ENCODE assay signal across 29 cellular contexts in genomic region chr2:241818229-241818942, GRCh38. TPM values are rescaled to one million over a fixed set of nuclear protein-coding genes. Genes with fewer than 3 reads are reported as not detected.
DNase-seq lines count a peak whose midpoint lies in the region; ATAC-seq, FAIRE-seq and TF ChIP-seq lines count a peak whose summit lies in the region.
"Had no signal": no experiment of that assay in that cellular context is flagged by ENCODE, and none has a peak within 500 bp of the region (broad histone marks: within the 10 kb centered on the region; RNA-seq: fewer than 3 reads in every experiment).

No MANE protein-coding gene starts in this region.

- H3K36me3 Mint-ChIP-seq in activated naive CD8-positive, alpha-beta T cell treated with anti-CD3 and anti-CD28 coated beads, Interleukin-2, amount 10 ng/mL, durations not matched to agents 7 days and 5 days, result no peaks in the 10 kb centered on the region
- H3K36me3 Mint-ChIP-seq in activated naive CD8-positive, alpha-beta T cell treated with anti-CD3 and anti-CD28 coated beads for 36 hours, result peaks cover 4% of the 10 kb centered on the region
- H3K36me3 Mint-ChIP-seq: T-cell had no signal

- no TSS peak for BruUV-seq in K562 (replicated peaks; lab: Mats Ljungman, UMichigan)

- H3K4me1 ChIP-seq in K562 (replicated peaks in 1 of 2; ENCODE audit: control insufficient read depth in 2 of 2, insufficient read depth in 2 of 2, low read length in 2 of 2), result peaks cover 0 to 72% of the 10 kb centered on the region in 2 experiments; a peak in 3 of 5 replicates
- peaks cover 0 to 10% (median 4%) of the 10 kb centered on the region in 4 donors for H3K4me1 ChIP-seq in right lobe of liver
- H3K4me1 ChIP-seq in testis, result no peaks in the 10 kb centered on the region
- H3K4me1 ChIP-seq: adrenal gland had no signal

- POLR2A ChIA-PET in activated naive CD8-positive, alpha-beta T cell treated with anti-CD3 and anti-CD28 coated beads, Interleukin-2, amount 10 ng/mL, durations not matched to agents 7 days and 5 days (lab: Charles Lee), result no interaction called here
- POLR2A ChIA-PET in K562 (lab: Yijun Ruan, JAX), result no interaction called here

- H3K36me3 ChIP-seq in K562 (ENCODE audit: control insufficient read depth, insufficient read depth, low read length) (no peaks in the 10 kb centered on the region), right lobe of liver (no peaks in the 10 kb centered on the region), testis (ENCODE audit: low read depth, missing control alignments) (no peaks in the 10 kb centered on the region)
- H3K36me3 ChIP-seq: adrenal gland, neural progenitor cell had no signal

- no peak overlapping the region for H3K4me2 ChIP-seq in K562 (ENCODE audit: insufficient read depth, low read length)
- H3K4me2 ChIP-seq: neural progenitor cell had no signal

- H3K27me3 ChIP-seq in K562 (ENCODE audit: control insufficient read depth in 2 of 2, insufficient read depth in 2 of 2, low read length in 2 of 2) (no peaks in the 10 kb centered on the region), right lobe of liver (no peaks in the 10 kb centered on the region), testis (no peaks in the 10 kb centered on the region)
- H3K27me3 ChIP-seq: adrenal gland, neural progenitor cell had no signal

- H3K4me3 Mint-ChIP-seq in activated naive CD8-positive, alpha-beta T cell treated with anti-CD3 and anti-CD28 coated beads, Interleukin-2, amount 10 ng/mL, durations not matched to agents 7 days and 5 days, result no peak overlapping the region
- no peak overlapping the region for H3K4me3 Mint-ChIP-seq in activated naive CD8-positive, alpha-beta T cell treated with anti-CD3 and anti-CD28 coated beads for 36 hours
- H3K4me3 Mint-ChIP-seq: neural progenitor cell had no signal

- H3K4me3 ChIP-seq in K562 (no peak overlapping the region), right lobe of liver (no peak overlapping the region), testis (no peak overlapping the region)
- H3K4me3 ChIP-seq: adrenal gland, neural progenitor cell had no signal

- WGBS in K562 (ENCODE audit: insufficient coverage, low coverage, missing lambda C conversion rate), result 58% methylated on average over 11 of the region's 25 CpGs
- 0% methylated on average over 1 of the region's 25 CpGs for WGBS in right lobe of liver (ENCODE audit: insufficient coverage, low coverage, low lambda C conversion rate, missing lambda C conversion rate)
- WGBS in testis, 2 donors, result 88 to 91% methylated on average over 10 to 25 of the region's 25 CpGs

- H4K20me1 ChIP-seq in K562 (replicated peaks; ENCODE audit: control insufficient read depth, insufficient read depth, low read length), result no peaks in the 10 kb centered on the region

- TF ChIP-seq CTCF in K562 (IDR thresholded peaks at IDR 0.05 in 2 of 3, conservative IDR thresholded peaks at IDR 0.05 in 1 of 3; ENCODE audit: insufficient read depth in 2 of 3, low read depth in 1 of 3, low read length in 3 of 3) (no peak), right lobe of liver (IDR thresholded peaks at IDR 0.05) (no peak), testis (IDR thresholded peaks at IDR 0.05) (no peak)

- H3K27ac Mint-ChIP-seq in activated naive CD8-positive, alpha-beta T cell treated with anti-CD3 and anti-CD28 coated beads, Interleukin-2, amount 10 ng/mL, durations not matched to agents 7 days and 5 days, result no peak overlapping the region
- no peak overlapping the region for H3K27ac Mint-ChIP-seq in activated naive CD8-positive, alpha-beta T cell treated with anti-CD3 and anti-CD28 coated beads for 36 hours
- H3K27ac Mint-ChIP-seq: neural progenitor cell, progenitor cell of endocrine pancreas, T-cell had no signal

- TF ChIP-seq POLR2A in K562 (conservative IDR thresholded peaks at IDR 0.05), result no peak
- peak; percentile 29 for TF ChIP-seq POLR2A in right lobe of liver (IDR thresholded peaks at IDR 0.05)
- no peak for TF ChIP-seq POLR2A in testis (IDR thresholded peaks at IDR 0.05)

- H3K27ac ChIP-seq in K562 (ENCODE audit: extremely low read depth, low read depth, low read length), result no peak overlapping the region
- peak overlapping the region in 1 of 3 donors; percentile 43 for H3K27ac ChIP-seq in right lobe of liver
- H3K27ac ChIP-seq in testis, result no peak overlapping the region
- H3K27ac ChIP-seq: adrenal gland, neural progenitor cell had no signal

- peaks cover 3% of the 10 kb centered on the region for H3K9me3 Mint-ChIP-seq in activated naive CD8-positive, alpha-beta T cell treated with anti-CD3 and anti-CD28 coated beads, Interleukin-2, amount 10 ng/mL, durations not matched to agents 7 days and 5 days
- H3K9me3 Mint-ChIP-seq in activated naive CD8-positive, alpha-beta T cell treated with anti-CD3 and anti-CD28 coated beads for 36 hours, result peaks cover 3% of the 10 kb centered on the region
- H3K9me3 Mint-ChIP-seq: T-cell had no signal

- in situ Hi-C loops in K562 (cut with MboI), result no loop called here

- H3K9me1 ChIP-seq in K562 (ENCODE audit: control insufficient read depth, insufficient read depth, low read length), result no peaks in the 10 kb centered on the region

- H3K79me2 ChIP-seq in K562 (ENCODE audit: control insufficient read depth, insufficient read depth, low read length), result no peaks in the 10 kb centered on the region

- no peak overlapping the region; a peak in 1 of 4 replicates for H3K9ac ChIP-seq in K562 (ENCODE audit: insufficient read depth in 1 of 2, low read depth in 2 of 2, low read length in 2 of 2)
- H3K9ac ChIP-seq: neural progenitor cell had no signal

- peak; percentile 23 for DNase-seq in activated naive CD8-positive, alpha-beta T cell treated with anti-CD3 and anti-CD28 coated beads, Interleukin-2, amount 10 ng/mL, durations not matched to agents 7 days and 5 days
- DNase-seq in activated naive CD8-positive, alpha-beta T cell treated with anti-CD3 and anti-CD28 coated beads for 36 hours, result no peak
- DNase-seq in K562 (ENCODE audit: extremely low read depth in 1 of 4, low spot score in 3 of 4) (no peak), right lobe of liver (peak in 1 of 3 donors; percentile 56), testis (peak; percentile 4), NCI-H510A treated with DMSO at 0.1 percent for 48 hours (lab: John Stamatoyannopoulos, UW) (no peak), middle frontal gyrus (ENCODE audit: extremely low spot score, low spot score) (no peak)
- DNase-seq: activated CD4-positive, alpha-beta T cell treated with anti-CD3 and anti-CD28 coated beads for 4 hours; activated gamma-delta T cell treated with Interleukin-2 at 50 U/mL for 16 hours; Calu3; IMR-90; NCI-H510A; NK-92 treated with Interleukin-12 subunit alpha and Interleukin-12 subunit beta, amount 100 ng/mL, for 24 hours; stimulated activated naive CD8-positive, alpha-beta T cell treated with anti-CD3 and anti-CD28 coated beads, Interleukin-15, Interleukin-2, amounts not matched to agents 100 U/mL and 50 U/mL, for 24 hours; trophoblast cell had no signal

- peaks cover 16% of the 10 kb centered on the region for H3K4me1 Mint-ChIP-seq in activated naive CD8-positive, alpha-beta T cell treated with anti-CD3 and anti-CD28 coated beads, Interleukin-2, amount 10 ng/mL, durations not matched to agents 7 days and 5 days
- peaks cover 21% of the 10 kb centered on the region for H3K4me1 Mint-ChIP-seq in activated naive CD8-positive, alpha-beta T cell treated with anti-CD3 and anti-CD28 coated beads for 36 hours

- no peak for TF ChIP-seq EP300 in K562 (IDR thresholded peaks at IDR 0.05; ENCODE audit: low read length)

- H3K9me3 ChIP-seq in K562 (replicated peaks; ENCODE audit: control insufficient read depth, insufficient read depth, low read depth, low read length), result no peaks in the 10 kb centered on the region
- no peaks in the 10 kb centered on the region for H3K9me3 ChIP-seq in right lobe of liver
- no peaks in the 10 kb centered on the region for H3K9me3 ChIP-seq in testis
- H3K9me3 ChIP-seq: adrenal gland had no signal

- no peak for TF ChIP-seq RAD21 in K562 (CRISPR knock-in tag; conservative IDR thresholded peaks at IDR 0.05 in 1 of 2, IDR thresholded peaks at IDR 0.05 in 1 of 2)

- peaks cover 7% of the 10 kb centered on the region for H3K27me3 Mint-ChIP-seq in activated naive CD8-positive, alpha-beta T cell treated with anti-CD3 and anti-CD28 coated beads, Interleukin-2, amount 10 ng/mL, durations not matched to agents 7 days and 5 days
- H3K27me3 Mint-ChIP-seq in activated naive CD8-positive, alpha-beta T cell treated with anti-CD3 and anti-CD28 coated beads for 36 hours, result peaks cover 20% of the 10 kb centered on the region

- FAIRE-seq in K562 (lab: Jason Lieb, UNC), result no peak
- FAIRE-seq: A204.1, endometrium, H54 had no signal

- peak overlapping the region; percentile 51; the same call in 1 of the 2 replicates for H2AFZ ChIP-seq in K562 (ENCODE audit: low read depth, low read length)
- H2AFZ ChIP-seq: neural progenitor cell had no signal

- intact Hi-C loops in K562 (cut with micrococcal nuclease) (no loop called here), right lobe of liver (cut with DNase I) (no loop called here), testis (cut with DNase I; ENCODE audit: low total_unique reads) (no loop called here)

- CTCF ChIA-PET in K562 (lab: Yijun Ruan, JAX; ENCODE audit: low intra/inter-chr PET ratio), result no interaction called here

- ATAC-seq in activated naive CD8-positive, alpha-beta T cell treated with anti-CD3 and anti-CD28 coated beads, Interleukin-2, amount 10 ng/mL, durations not matched to agents 7 days and 5 days (ENCODE audit: low read depth), result no peak
- no peak for ATAC-seq in K562
- ATAC-seq in right lobe of liver, result peak in 3 of 4 donors; percentile 3 to 20 (median 4)
- no peak for ATAC-seq in GM19324 (IDR thresholded peaks at IDR 0.05; ENCODE audit: low FRiP score, unreplicated experiment)
- ATAC-seq: stimulated activated naive CD8-positive, alpha-beta T cell treated with anti-CD3 and anti-CD28 coated beads, Interleukin-15, Interleukin-2, amounts not matched to agents 100 U/mL and 50 U/mL, for 24 hours; T-cell had no signal

RNA-seq across cellular contexts. Expression of gene NEU4, which starts 9.4 kb away (rescaled TPM):
- under 1 TPM in 1 of 2 experiments, not detected in 1; 0.20 TPM for total RNA-seq in activated naive CD8-positive, alpha-beta T cell treated with anti-CD3 and anti-CD28 coated beads, Interleukin-2, amount 10 ng/mL, durations not matched to agents 7 days and 5 days
- under 1 TPM; 0.08 to 0.40 TPM for total RNA-seq in activated naive CD8-positive, alpha-beta T cell treated with anti-CD3 and anti-CD28 coated beads for 36 hours
- 1.3 TPM in 1 of 2 replicates, not detected in the other for total RNA-seq in K562 (2011; cell fraction: chromatin; rRNA removed; ENCODE audit: low replicate concordance)
- total RNA-seq in K562 (2011; cell fraction: nucleolus; rRNA removed), result 0.50 and 0.66 TPM in 2 replicates
- 0.29 and 1.1 TPM in 2 replicates for total RNA-seq in K562 (2011; cell fraction: nucleoplasm; rRNA removed)
- not detected in 2 replicates for total RNA-seq in K562 (2014; rRNA removed)
- not detected in 2 replicates for total RNA-seq in K562 (2014; rRNA removed; fragmentation: Illumina TruSeq; extraction: Trizol)
- not detected in 2 replicates for total RNA-seq in K562 (2015; rRNA removed; fragmentation: Illumina TruSeq; extraction: Trizol)
- 0.38 and 0.40 TPM in 2 replicates for total RNA-seq in K562 (2021)
- polyA plus RNA-seq in K562 (2011; rRNA removed), result 0.12 TPM in 1 of 2 replicates, not detected in the other
- polyA plus RNA-seq in K562 (2011; cell fraction: cytosol; rRNA removed), result 0.12 and 0.21 TPM in 2 replicates
- polyA plus RNA-seq in K562 (2011; cell fraction: nucleus; rRNA removed), result 0.14 and 0.65 TPM in 2 replicates
- 0.55 and 1.1 TPM in 2 replicates for polyA plus RNA-seq in K562 (2012)
- polyA plus RNA-seq in K562 (2014; fragmentation: Illumina TruSeq; extraction: Trizol), result not detected in 2 replicates
- not detected for polyA plus RNA-seq in K562 (2014; fragmentation: Nextera tagmentation; extraction: Ambion mirVana)
- polyA plus RNA-seq in K562 (2014; rRNA removed), result 0.01 TPM in 1 of 2 replicates, not detected in the other
- polyA minus RNA-seq in K562 (2011; rRNA and poly(A)+ RNA removed), result not detected in 2 replicates
- polyA minus RNA-seq in K562 (2011; cell fraction: cytosol; rRNA and poly(A)+ RNA removed), result not detected in 2 replicates
- polyA minus RNA-seq in K562 (2011; cell fraction: nucleus; rRNA and poly(A)+ RNA removed), result 0.27 TPM in 1 of 2 replicates, not detected in the other
- 10 to 100 TPM; 16.8 to 87.1 (median 76.2) TPM for total RNA-seq in right lobe of liver
- total RNA-seq in testis, result 1 to 10 TPM; 1.6 to 2.0 TPM
- polyA plus RNA-seq in testis (ENCODE audit: insufficient read depth, low read depth, low replicate concordance), result 0.88 TPM
- total RNA-seq: Daoy, fibroblast of lung, IMR-90, M059J had no signal
- polyA plus RNA-seq: BJ, fibroblast of lung, IMR-90 had no signal

RNA-seq across cellular contexts. Expression of gene PDCD1, which starts 40.3 kb away (rescaled TPM):
- total RNA-seq in activated naive CD8-positive, alpha-beta T cell treated with anti-CD3 and anti-CD28 coated beads, Interleukin-2, amount 10 ng/mL, durations not matched to agents 7 days and 5 days, result 1 to 10 TPM; 5.4 to 6.6 TPM
- total RNA-seq in activated naive CD8-positive, alpha-beta T cell treated with anti-CD3 and anti-CD28 coated beads for 36 hours, result 10 to 100 TPM; 24.3 TPM
- total RNA-seq in K562 (2011; cell fraction: chromatin; rRNA removed; ENCODE audit: low replicate concordance), result 0.88 and 5.3 TPM in 2 replicates
- total RNA-seq in K562 (2011; cell fraction: nucleolus; rRNA removed), result 7.6 and 13.2 TPM in 2 replicates
- total RNA-seq in K562 (2011; cell fraction: nucleoplasm; rRNA removed), result 4.0 and 4.3 TPM in 2 replicates
- total RNA-seq in K562 (2014; rRNA removed) (1.3 and 2.0 TPM in 2 replicates), K562 (2014; rRNA removed; fragmentation: Illumina TruSeq; extraction: Trizol) (0.15 TPM in 1 of 2 replicates, not detected in the other), K562 (2015; rRNA removed; fragmentation: Illumina TruSeq; extraction: Trizol) (0.25 and 0.53 TPM in 2 replicates), K562 (2021) (0.87 and 1.0 TPM in 2 replicates), right lobe of liver (under 1 TPM in 3 of 6 experiments, not detected in 3; 0.19 to 0.61 (median 0.20) TPM), testis (under 1 TPM; 0.37 to 0.39 TPM)
- polyA plus RNA-seq in K562 (2011; rRNA removed) (2.3 and 2.5 TPM in 2 replicates), K562 (2014; fragmentation: Illumina TruSeq; extraction: Trizol) (0.28 and 0.90 TPM in 2 replicates), K562 (2014; fragmentation: Nextera tagmentation; extraction: Ambion mirVana) (not detected), K562 (2014; rRNA removed) (1.1 TPM in 2 replicates), testis (ENCODE audit: insufficient read depth, low read depth, low replicate concordance) (0.47 TPM)
- polyA plus RNA-seq in K562 (2011; cell fraction: cytosol; rRNA removed), result 3.0 and 16.0 TPM in 2 replicates
- 1.8 and 6.6 TPM in 2 replicates for polyA plus RNA-seq in K562 (2011; cell fraction: nucleus; rRNA removed)
- polyA plus RNA-seq in K562 (2012), result 1.0 and 1.2 TPM in 2 replicates
- 0.18 and 0.56 TPM in 2 replicates for polyA minus RNA-seq in K562 (2011; rRNA and poly(A)+ RNA removed)
- 1.8 and 2.1 TPM in 2 replicates for polyA minus RNA-seq in K562 (2011; cell fraction: cytosol; rRNA and poly(A)+ RNA removed)
- 0.56 and 0.94 TPM in 2 replicates for polyA minus RNA-seq in K562 (2011; cell fraction: nucleus; rRNA and poly(A)+ RNA removed)
- total RNA-seq: Calu3, Daoy, fibroblast of lung, glomerular endothelial cell, IMR-90, M059J, progenitor cell of endocrine pancreas, skeletal muscle tissue had no signal
- polyA plus RNA-seq: BJ, fibroblast of lung, IMR-90 had no signal

RNA-seq across cellular contexts. Expression of gene GAL3ST2, which starts 41.8 kb away (rescaled TPM):
- under 1 TPM; 0.22 to 0.43 TPM for total RNA-seq in activated naive CD8-positive, alpha-beta T cell treated with anti-CD3 and anti-CD28 coated beads, Interleukin-2, amount 10 ng/mL, durations not matched to agents 7 days and 5 days
- total RNA-seq in activated naive CD8-positive, alpha-beta T cell treated with anti-CD3 and anti-CD28 coated beads for 36 hours, result under 1 TPM in 1 of 2 experiments, not detected in 1; 0.31 TPM
- total RNA-seq in K562 (2011; cell fraction: chromatin; rRNA removed; ENCODE audit: low replicate concordance), result 0.51 and 1.8 TPM in 2 replicates
- 1.8 and 2.2 TPM in 2 replicates for total RNA-seq in K562 (2011; cell fraction: nucleolus; rRNA removed)
- total RNA-seq in K562 (2011; cell fraction: nucleoplasm; rRNA removed), result 1.1 TPM in 1 of 2 replicates, not detected in the other
- total RNA-seq in K562 (2014; rRNA removed) (0.61 TPM in 1 of 2 replicates, not detected in the other), K562 (2014; rRNA removed; fragmentation: Illumina TruSeq; extraction: Trizol) (not detected in 2 replicates), K562 (2015; rRNA removed; fragmentation: Illumina TruSeq; extraction: Trizol) (not detected in 2 replicates), K562 (2021) (0.31 and 0.42 TPM in 2 replicates), right lobe of liver (under 1 TPM in 3 of 6 experiments, not detected in 3; 0.53 to 0.83 (median 0.70) TPM), testis (1 to 10 TPM; 2.8 to 4.3 TPM)
- polyA plus RNA-seq in K562 (2011; rRNA removed) (0.08 TPM in 1 of 2 replicates, not detected in the other), K562 (2014; fragmentation: Illumina TruSeq; extraction: Trizol) (not detected in 2 replicates), K562 (2014; fragmentation: Nextera tagmentation; extraction: Ambion mirVana) (not detected), K562 (2014; rRNA removed) (0.38 TPM in 1 of 2 replicates, not detected in the other), testis (ENCODE audit: insufficient read depth, low read depth, low replicate concordance) (0.54 TPM)
- not detected in 2 replicates for polyA plus RNA-seq in K562 (2011; cell fraction: cytosol; rRNA removed)
- 0.15 and 0.43 TPM in 2 replicates for polyA plus RNA-seq in K562 (2011; cell fraction: nucleus; rRNA removed)
- 0.90 and 1.00 TPM in 2 replicates for polyA plus RNA-seq in K562 (2012)
- not detected in 2 replicates for polyA minus RNA-seq in K562 (2011; rRNA and poly(A)+ RNA removed)
- polyA minus RNA-seq in K562 (2011; cell fraction: cytosol; rRNA and poly(A)+ RNA removed), result not detected in 2 replicates
- polyA minus RNA-seq in K562 (2011; cell fraction: nucleus; rRNA and poly(A)+ RNA removed), result 0.33 and 0.67 TPM in 2 replicates
- total RNA-seq: Calu3, Daoy, glomerular endothelial cell, IMR-90, M059J, skeletal muscle tissue had no signal
- polyA plus RNA-seq: BJ, fibroblast of lung had no signal

RNA-seq across cellular contexts. Expression of gene RTP5, which starts 51.1 kb away (rescaled TPM):
- under 1 TPM; 0.53 to 0.60 TPM for total RNA-seq in activated naive CD8-positive, alpha-beta T cell treated with anti-CD3 and anti-CD28 coated beads, Interleukin-2, amount 10 ng/mL, durations not matched to agents 7 days and 5 days
- under 1 TPM in 1 of 2 experiments, not detected in 1; 0.20 TPM for total RNA-seq in activated naive CD8-positive, alpha-beta T cell treated with anti-CD3 and anti-CD28 coated beads for 36 hours
- total RNA-seq in K562 (2011; cell fraction: chromatin; rRNA removed; ENCODE audit: low replicate concordance), result not detected in 2 replicates
- total RNA-seq in K562 (2011; cell fraction: nucleolus; rRNA removed), result not detected in 2 replicates
- total RNA-seq in K562 (2011; cell fraction: nucleoplasm; rRNA removed), result not detected in 2 replicates
- total RNA-seq in K562 (2014; rRNA removed), result not detected in 2 replicates
- not detected in 2 replicates for total RNA-seq in K562 (2014; rRNA removed; fragmentation: Illumina TruSeq; extraction: Trizol)
- not detected in 2 replicates for total RNA-seq in K562 (2015; rRNA removed; fragmentation: Illumina TruSeq; extraction: Trizol)
- not detected in 2 replicates for total RNA-seq in K562 (2021)
- not detected in 2 replicates for polyA plus RNA-seq in K562 (2011; rRNA removed)
- polyA plus RNA-seq in K562 (2011; cell fraction: cytosol; rRNA removed), result not detected in 2 replicates
- not detected in 2 replicates for polyA plus RNA-seq in K562 (2011; cell fraction: nucleus; rRNA removed)
- not detected in 2 replicates for polyA plus RNA-seq in K562 (2012)
- polyA plus RNA-seq in K562 (2014; fragmentation: Illumina TruSeq; extraction: Trizol), result not detected in 2 replicates
- not detected for polyA plus RNA-seq in K562 (2014; fragmentation: Nextera tagmentation; extraction: Ambion mirVana)
- not detected in 2 replicates for polyA plus RNA-seq in K562 (2014; rRNA removed)
- not detected in 2 replicates for polyA minus RNA-seq in K562 (2011; rRNA and poly(A)+ RNA removed)
- polyA minus RNA-seq in K562 (2011; cell fraction: cytosol; rRNA and poly(A)+ RNA removed), result not detected in 2 replicates
- not detected in 2 replicates for polyA minus RNA-seq in K562 (2011; cell fraction: nucleus; rRNA and poly(A)+ RNA removed)
- not detected for total RNA-seq in right lobe of liver
- total RNA-seq in testis, result under 1 TPM; 0.47 to 0.93 TPM
- polyA plus RNA-seq in testis (ENCODE audit: insufficient read depth, low read depth, low replicate concordance), result 0.13 TPM
- total RNA-seq: Calu3, Daoy, fibroblast of lung, glomerular endothelial cell, IMR-90, M059J, progenitor cell of endocrine pancreas, skeletal muscle tissue had no signal
- polyA plus RNA-seq: BJ, fibroblast of lung, IMR-90 had no signal

Comparison
In these comparisons a context has a peak if more than half of its experiments do, and no peak if none do; other contexts are left out.
1. DNase-seq: peak in activated naive CD8-positive, alpha-beta T cell treated with anti-CD3 and anti-CD28 coated beads, Interleukin-2, amount 10 ng/mL, durations not matched to agents 7 days and 5 days (single experiment) and testis (single experiment); none in activated naive CD8-positive, alpha-beta T cell treated with anti-CD3 and anti-CD28 coated beads for 36 hours (single experiment), K562 (0 of 4), NCI-H510A treated with DMSO at 0.1 percent for 48 hours (single experiment) and middle frontal gyrus (single experiment).
2. ATAC-seq: peak in right lobe of liver (3 of 4); none in activated naive CD8-positive, alpha-beta T cell treated with anti-CD3 and anti-CD28 coated beads, Interleukin-2, amount 10 ng/mL, durations not matched to agents 7 days and 5 days (single experiment), K562 (single experiment) and GM19324 (single experiment).
3. RNA of gene NEU4, which starts 9.4 kb away (total RNA-seq): 16.8 to 87.1 TPM in right lobe of liver; 1.6 to 2.0 TPM in testis, 0.08 to 0.40 TPM in activated naive CD8-positive, alpha-beta T cell treated with anti-CD3 and anti-CD28 coated beads for 36 hours, 0.20 TPM in activated naive CD8-positive, alpha-beta T cell treated with anti-CD3 and anti-CD28 coated beads, Interleukin-2, amount 10 ng/mL, durations not matched to agents 7 days and 5 days and 0.29 to 1.3 TPM in K562; every median in the first group is over 4 times any median in the second.